Comparison of ENCODE assay signal across 8 cellular contexts in the genomic region with DNA sequence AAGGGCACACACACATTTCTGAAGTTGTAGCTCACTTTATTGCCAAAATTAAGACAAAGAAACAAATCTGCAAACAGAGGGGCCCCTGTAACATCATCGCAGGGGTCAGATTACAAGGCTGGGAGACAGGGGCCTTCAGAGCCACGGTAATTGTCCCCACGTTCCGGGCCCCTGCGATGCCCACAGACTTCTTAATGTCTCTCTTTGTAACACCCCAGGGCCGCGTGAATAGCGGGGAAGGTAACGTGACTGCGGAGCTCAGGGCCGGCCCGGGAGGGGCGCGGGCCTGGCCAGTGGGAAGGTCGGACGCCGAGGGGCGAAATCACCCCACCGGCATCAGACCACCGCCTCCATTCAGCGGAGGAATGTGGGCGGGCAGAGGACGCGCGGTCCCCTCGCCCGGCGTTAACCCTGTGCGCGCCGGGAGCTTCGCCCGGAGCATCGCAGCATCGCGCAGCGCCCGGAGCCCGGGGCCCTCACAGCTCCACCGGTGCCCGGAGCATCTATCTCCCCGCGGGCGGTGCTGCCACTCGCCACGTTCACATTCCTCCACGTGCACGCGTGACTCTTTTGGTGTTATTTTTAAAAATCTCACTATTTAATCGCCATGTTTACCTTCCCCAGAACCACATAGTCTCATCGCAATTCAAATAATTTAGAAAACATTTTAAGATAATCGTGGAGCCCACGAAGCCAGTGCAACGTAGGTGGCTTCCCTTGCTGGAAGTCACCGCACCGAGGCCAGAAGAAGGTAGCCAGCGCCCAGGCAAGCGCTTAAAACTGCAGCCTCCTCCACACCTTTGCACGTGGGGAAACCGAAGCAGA. TPM values are rescaled to one million over a fixed set of nuclear protein-coding genes. Genes with fewer than 3 reads are reported as not detected.
DNase-seq lines count a peak whose midpoint lies in the region; ATAC-seq and TF ChIP-seq lines count a peak whose summit lies in the region.

No MANE protein-coding gene starts in this region.

- no peak overlapping the region for H2AK5ac ChIP-seq in mesenchymal stem cell (ENCODE audit: low read length, severe bottlenecking)

- H3K79me1 ChIP-seq in mesenchymal stem cell (replicated peaks; ENCODE audit: low read length, poor library complexity, severe bottlenecking), result no peaks in the 10 kb centered on the region

- peak overlapping the region; percentile 74 for H4K8ac ChIP-seq in mesenchymal stem cell (ENCODE audit: low read length)

- intact Hi-C loops in stomach (cut with DNase I; ENCODE audit: low total_unique reads), result no loop called here

- no peak for TF ChIP-seq CTCF in stomach (IDR thresholded peaks at IDR 0.05)

- TF ChIP-seq POLR2A in stomach (IDR thresholded peaks at IDR 0.05), result no peak

- POLR2A ChIA-PET in HEK293T (lab: Yijun Ruan, JAX), result interaction anchor here (0.9 to 1.6 kb wide), 10 partner anchors 9 to 970 kb away, joined by 3 to 15 read pairs (median 4); a partner anchor contains a TSS

- H3K27me3 ChIP-seq in endocrine pancreas (ENCODE audit: control insufficient read depth, insufficient read depth, low read length) (no peaks in the 10 kb centered on the region), mesenchymal stem cell (ENCODE audit: control insufficient read depth in 1 of 2, insufficient read depth in 1 of 2, low read length in 2 of 2) (no peaks in the 10 kb centered on the region), stomach (peaks cover 0 to 7% (median 7%) of the 10 kb centered on the region in 3 donors)

- H4K91ac ChIP-seq in mesenchymal stem cell (ENCODE audit: low read length), result peak overlapping the region; percentile 87

- ATAC-seq in GM21390 (IDR thresholded peaks at IDR 0.05; ENCODE audit: unreplicated experiment), result no peak

- H3K9me3 ChIP-seq in endocrine pancreas (ENCODE audit: control insufficient read depth, low read length), result no peaks in the 10 kb centered on the region
- no peaks in the 10 kb centered on the region for H3K9me3 ChIP-seq in mesenchymal stem cell (ENCODE audit: control insufficient read depth, low read length)
- no peaks in the 10 kb centered on the region for H3K9me3 ChIP-seq in stomach

- CTCF ChIA-PET in HEK293T (lab: Yijun Ruan, JAX), result no interaction called here

- H3K4me3 ChIP-seq in endocrine pancreas (ENCODE audit: control insufficient read depth, insufficient read depth, low read length) (peak overlapping the region; percentile 75), mesenchymal stem cell (ENCODE audit: insufficient read depth in 1 of 2, low read depth in 1 of 2, low read length in 2 of 2) (peak overlapping the region; percentile 64 to 88), stomach (peak overlapping the region; percentile 53 to 79 (median 64))

- no peak overlapping the region for H3K9ac ChIP-seq in endocrine pancreas (ENCODE audit: control insufficient read depth, insufficient read depth, low read length)
- H3K9ac ChIP-seq in mesenchymal stem cell (ENCODE audit: low read length), result peak overlapping the region; percentile 78

- H3K4ac ChIP-seq in mesenchymal stem cell (ENCODE audit: low read depth in 1 of 2, low read length in 2 of 2), result peak overlapping the region in 1 of 2 experiments; percentile 81

- peak overlapping the region; percentile 94 for H3K4me2 ChIP-seq in mesenchymal stem cell (ENCODE audit: low read length, poor library complexity, severe bottlenecking)

- H3K4me1 ChIP-seq in endocrine pancreas (ENCODE audit: control insufficient read depth, insufficient read depth, low read length) (no peaks in the 10 kb centered on the region), mesenchymal stem cell (ENCODE audit: control insufficient read depth, insufficient read depth, low read depth, low read length) (peaks cover 8% of the 10 kb centered on the region), stomach (peaks cover 13 to 34% (median 22%) of the 10 kb centered on the region in 4 donors)

- no peak overlapping the region for H2BK5ac ChIP-seq in mesenchymal stem cell (ENCODE audit: low read depth, low read length, poor library complexity, severe bottlenecking)

- no peak overlapping the region for H3K27ac ChIP-seq in mesenchymal stem cell (ENCODE audit: low read length, poor library complexity, severe bottlenecking)
- H3K27ac ChIP-seq in stomach, result peak overlapping the region in 2 of 5 donors; percentile 12 to 50

- H3K18ac ChIP-seq in mesenchymal stem cell (ENCODE audit: low read depth in 1 of 2, low read length in 2 of 2), result peak overlapping the region; percentile 61 to 87

- H2BK12ac ChIP-seq in mesenchymal stem cell (ENCODE audit: low read length in 2 of 2), result peak overlapping the region in 1 of 2 experiments; percentile 51

- peak; percentile 53 for DNase-seq in AG08396 (ENCODE audit: low spot score)
- peak; percentile 63 for DNase-seq in HEK293T (ENCODE audit: extremely low spot score)
- peak; percentile 7 for DNase-seq in activated CD4-positive, alpha-beta T cell treated with anti-CD3 and anti-CD28 coated beads, Interleukin-2, amount 50 U/mL, for 1 hour
- DNase-seq in mesenchymal stem cell, result peak; percentile 69
- no peak for DNase-seq in stomach
- no peak for DNase-seq in DMS153 (lab: John Stamatoyannopoulos, UW)

- H3K23ac ChIP-seq in mesenchymal stem cell (ENCODE audit: low read length in 2 of 2), result no peak overlapping the region

- peak overlapping the region; percentile 73 for H2AFZ ChIP-seq in mesenchymal stem cell (ENCODE audit: low read depth, low read length)

- no peak for TF ChIP-seq EP300 in stomach (IDR thresholded peaks at IDR 0.05)

- peak overlapping the region; percentile 66 for H2BK120ac ChIP-seq in mesenchymal stem cell (ENCODE audit: low read depth, low read length)

- no peak overlapping the region for H3K14ac ChIP-seq in mesenchymal stem cell (ENCODE audit: low read length in 2 of 2)

- no peak overlapping the region for H2BK15ac ChIP-seq in mesenchymal stem cell (ENCODE audit: low read depth, poor library complexity, severe bottlenecking)

- H3K36me3 ChIP-seq in endocrine pancreas (ENCODE audit: control insufficient read depth, insufficient read depth, low read length) (no peaks in the 10 kb centered on the region), mesenchymal stem cell (ENCODE audit: control insufficient read depth in 1 of 2, insufficient read depth in 2 of 2, low read depth in 1 of 2, low read length in 2 of 2) (no peaks in the 10 kb centered on the region), stomach (no peaks in the 10 kb centered on the region)

- under 1% methylated on average over 57 of the region's 60 CpGs for WGBS in mesenchymal stem cell
- 1 to 3% (median 2%) methylated on average over 47 to 60 of the region's 60 CpGs for WGBS in stomach, 5 donors

TF ChIP-seq in HEK293T, 16 proteins besides CTCF, POLR2A, EP300 and RAD21:
- TF ChIP-seq FOXM1 (IDR thresholded peaks at IDR 0.05; ENCODE audit: borderline replicate concordance), result no peak
- 0 out of 2 replicates have a peak, but pooled peaks have one; percentile 72 for TF ChIP-seq HDGF (IDR thresholded peaks at IDR 0.05; ENCODE audit: borderline replicate concordance)
- no peak for TF ChIP-seq SP1 (IDR thresholded peaks at IDR 0.05)
- 0 out of 2 replicates have a peak, but pooled peaks have one; percentile 19 for TF ChIP-seq CTBP1 (IDR thresholded peaks at IDR 0.05; ENCODE audit: borderline replicate concordance)
- no peak for TF ChIP-seq BHLHE40 (IDR thresholded peaks at IDR 0.05; ENCODE audit: borderline replicate concordance)
- peak; percentile 37; the same call in 1 of the 2 replicates for TF ChIP-seq LEF1 (IDR thresholded peaks at IDR 0.05; ENCODE audit: borderline replicate concordance)
- TF ChIP-seq ELF4 (IDR thresholded peaks at IDR 0.05), result no peak
- TF ChIP-seq L3MBTL2 (conservative IDR thresholded peaks at IDR 0.05), result peak; percentile 90
- TF ChIP-seq NFRKB (IDR thresholded peaks at IDR 0.05), result no peak
- no peak for TF ChIP-seq ARNT (IDR thresholded peaks at IDR 0.05)
- TF ChIP-seq TARDBP (IDR thresholded peaks at IDR 0.05), result no peak

RNA-seq across cellular contexts. Expression of a gene that starts 22.0 kb away (rescaled TPM):
- 3.7 TPM for polyA plus RNA-seq in mesenchymal stem cell (2013, experiment 1 of 2)
- 3.3 TPM for polyA plus RNA-seq in mesenchymal stem cell (2013, experiment 2 of 2)
- 1 to 10 TPM in 3 of 5 donors, under 1 TPM in 1, not detected in 1; 0.29 to 2.0 (median 1.4) TPM for total RNA-seq in stomach
- under 1 TPM; 0.44 to 0.80 (median 0.46) TPM for polyA plus RNA-seq in stomach

RNA-seq across cellular contexts. Expression of a gene that starts 36.3 kb away (rescaled TPM):
- 16.7 TPM for polyA plus RNA-seq in mesenchymal stem cell (2013, experiment 1 of 2)
- polyA plus RNA-seq in mesenchymal stem cell (2013, experiment 2 of 2), result 16.6 TPM
- total RNA-seq in stomach, result 100 to 1,000 TPM in 1 of 5 donors, 10 to 100 TPM in 4; 30.9 to 146 (median 36.1) TPM
- 1 to 10 TPM; 2.3 to 9.0 (median 2.7) TPM for polyA plus RNA-seq in stomach

Comparison
In these comparisons a context has a peak if more than half of its experiments do, and no peak if none do; other contexts are left out.
1. DNase-seq: peak in AG08396 (single experiment), HEK293T (single experiment), activated CD4-positive, alpha-beta T cell treated with anti-CD3 and anti-CD28 coated beads, Interleukin-2, amount 50 U/mL, for 1 hour (single experiment) and mesenchymal stem cell (single experiment); none in stomach (single experiment) and DMS153 (single experiment).
2. Peak in every context shown above with its lines, with median percentiles within 50 percentile points of each other: H3K4me3 ChIP-seq.